In the genomic region with DNA sequence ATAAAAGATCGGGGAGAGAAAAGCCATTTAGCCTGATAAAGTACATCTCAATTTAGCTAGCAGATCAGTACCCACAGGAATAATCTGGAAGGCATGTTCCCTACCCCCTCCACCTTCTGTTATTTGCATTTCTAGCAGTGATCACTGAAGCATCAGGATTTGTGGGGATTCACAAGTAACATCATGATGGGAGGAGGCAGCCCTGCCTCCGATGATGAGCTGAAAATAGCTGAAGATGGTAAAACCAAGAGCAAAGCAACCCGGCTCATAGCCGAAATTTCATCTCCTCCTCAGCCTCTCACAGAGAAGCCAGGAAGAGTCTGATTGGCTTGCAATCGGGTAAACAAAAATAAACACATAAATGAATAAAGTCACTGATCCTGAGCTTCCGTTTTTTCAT, we compare ENCODE assay signal across 10 cellular contexts. TPM values are rescaled to one million over a fixed set of nuclear protein-coding genes. Genes with fewer than 3 reads are reported as not detected.
DNase-seq lines count a peak whose midpoint lies in the region; ATAC-seq and TF ChIP-seq lines count a peak whose summit lies in the region.
"Had no signal": no experiment of that assay in that cellular context is flagged by ENCODE, and none has a peak within 500 bp of the region (broad histone marks: within the 10 kb centered on the region; RNA-seq: fewer than 3 reads in every experiment).

No MANE protein-coding gene starts in this region.

- no peak overlapping the region for H3K9ac ChIP-seq in endocrine pancreas (ENCODE audit: control insufficient read depth, insufficient read depth, low read length)

- H3K4me2 ChIP-seq in OCI-LY7 (ENCODE audit: low read length): peak overlapping the region; percentile 100

- H4K20me1 ChIP-seq in OCI-LY7 (ENCODE audit: insufficient read depth, low read length): 0 out of 2 replicates have a peak, but pooled peaks cover 6% of the 10 kb centered on the region

- 0 out of 2 replicates have a peak, but pooled peaks cover 8% of the 10 kb centered on the region for H3K36me3 ChIP-seq in OCI-LY7 (ENCODE audit: insufficient read depth, low read length)
- no peaks in the 10 kb centered on the region for H3K36me3 ChIP-seq in endocrine pancreas (ENCODE audit: control insufficient read depth, insufficient read depth, low read length)
- H3K36me3 ChIP-seq: Peyer's patch had no signal

- H3K4me1 ChIP-seq in OCI-LY7 (ENCODE audit: insufficient read depth, low read length, poor library complexity, severe bottlenecking) (peaks cover 48% of the 10 kb centered on the region), endocrine pancreas (ENCODE audit: control insufficient read depth, insufficient read depth, low read length) (peaks cover 12% of the 10 kb centered on the region)

- CTCF ChIA-PET in activated naive CD4-positive, alpha-beta T cell treated with anti-CD3 and anti-CD28 coated beads, Interleukin-2, amount 10 ng/mL, durations not matched to agents 7 days and 5 days (lab: Charles Lee): no interaction called here
- CTCF ChIA-PET in OCI-LY7 (lab: Charles Lee; ENCODE audit: unreplicated experiment): no interaction called here

- DNase-seq in activated naive CD4-positive, alpha-beta T cell treated with anti-CD3 and anti-CD28 coated beads, Interleukin-2, amount 10 ng/mL, durations not matched to agents 7 days and 5 days: no peak
- DNase-seq in activated naive CD4-positive, alpha-beta T cell treated with Interleukin-2 at 50 U/mL for 16 hours: no peak
- DNase-seq in OCI-LY7 (ENCODE audit: low spot score) (peak; percentile 30), superior temporal gyrus (ENCODE audit: extremely low spot score) (peak; percentile 67)
- DNase-seq: Peyer's patch had no signal

- ATAC-seq in GM19035 (IDR thresholded peaks at IDR 0.05; ENCODE audit: unreplicated experiment): no peak
- no peak for ATAC-seq in HG02588 (IDR thresholded peaks at IDR 0.05; ENCODE audit: unreplicated experiment)
- ATAC-seq in GM19351 (IDR thresholded peaks at IDR 0.05; ENCODE audit: unreplicated experiment): no peak
- ATAC-seq: left colon had no signal

- H2AFZ ChIP-seq in OCI-LY7 (ENCODE audit: low read length): no peak overlapping the region

- H3K9me2 ChIP-seq in OCI-LY7 (ENCODE audit: insufficient read depth, low read length): no peaks in the 10 kb centered on the region

- intact Hi-C loops in OCI-LY7 (cut with micrococcal nuclease; ENCODE audit: unreplicated experiment): loop anchor here (5.0 kb wide), 4 partner anchors 137 to 853 kb away; a partner anchor contains a TSS

- H3K36me3 Mint-ChIP-seq in activated naive CD4-positive, alpha-beta T cell treated with anti-CD3 and anti-CD28 coated beads, Interleukin-2, amount 10 ng/mL, durations not matched to agents 7 days and 5 days: peaks cover 21% of the 10 kb centered on the region

- H3K27ac ChIP-seq in OCI-LY7 (ENCODE audit: low read depth, low read length, poor library complexity, severe bottlenecking): peak overlapping the region; percentile 30
- H3K27ac ChIP-seq: Peyer's patch had no signal

- H3K27ac Mint-ChIP-seq in activated naive CD4-positive, alpha-beta T cell treated with anti-CD3 and anti-CD28 coated beads, Interleukin-2, amount 10 ng/mL, durations not matched to agents 7 days and 5 days: peak overlapping the region; percentile 25

- H3K4me1 Mint-ChIP-seq in activated naive CD4-positive, alpha-beta T cell treated with anti-CD3 and anti-CD28 coated beads, Interleukin-2, amount 10 ng/mL, durations not matched to agents 7 days and 5 days: peaks cover 57% of the 10 kb centered on the region

- no peaks in the 10 kb centered on the region for H3K27me3 ChIP-seq in endocrine pancreas (ENCODE audit: control insufficient read depth, insufficient read depth, low read length)
- H3K27me3 ChIP-seq: Peyer's patch had no signal

- H3K4me3 ChIP-seq in OCI-LY7 (ENCODE audit: low read depth, low read length, poor library complexity, severe bottlenecking) (peak overlapping the region; percentile 79), endocrine pancreas (ENCODE audit: control insufficient read depth, insufficient read depth, low read length) (peak overlapping the region; percentile 71)

- POLR2A ChIA-PET in OCI-LY7 (lab: Charles Lee): interaction anchor here (0.7 to 1.8 kb wide), 4 partner anchors 9 to 168 kb away, joined by 3 to 5 read pairs (median 4); a partner anchor contains a TSS

- no peak for TF ChIP-seq CTCF in OCI-LY7 (conservative IDR thresholded peaks at IDR 0.05; ENCODE audit: low read length)

- H3K79me2 ChIP-seq in OCI-LY7 (ENCODE audit: insufficient read depth, low read depth, low read length): peaks cover 63% of the 10 kb centered on the region

- peak overlapping the region; percentile 74 for H3K4me3 Mint-ChIP-seq in activated naive CD4-positive, alpha-beta T cell treated with anti-CD3 and anti-CD28 coated beads, Interleukin-2, amount 10 ng/mL, durations not matched to agents 7 days and 5 days

- no peaks in the 10 kb centered on the region for H3K9me3 ChIP-seq in OCI-LY7 (ENCODE audit: low read length)
- H3K9me3 ChIP-seq in endocrine pancreas (ENCODE audit: control insufficient read depth, low read length): no peaks in the 10 kb centered on the region

- H3K27me3 Mint-ChIP-seq in activated naive CD4-positive, alpha-beta T cell treated with anti-CD3 and anti-CD28 coated beads, Interleukin-2, amount 10 ng/mL, durations not matched to agents 7 days and 5 days: peaks cover 10% of the 10 kb centered on the region

- peaks cover 4% of the 10 kb centered on the region for H3K9me3 Mint-ChIP-seq in activated naive CD4-positive, alpha-beta T cell treated with anti-CD3 and anti-CD28 coated beads, Interleukin-2, amount 10 ng/mL, durations not matched to agents 7 days and 5 days

- no TSS peak for BruUV-seq in OCI-LY7 (replicated peaks; lab: Mats Ljungman, UMichigan)

RNA-seq across cellular contexts. Expression of a gene that starts 2.4 kb away (rescaled TPM):
- 9.3 and 10.5 TPM in 2 replicates for total RNA-seq in OCI-LY7 (2014; rRNA removed; shearing (Covaris generic))
- 15.7 and 16.9 TPM in 2 replicates for total RNA-seq in OCI-LY7 (2022)

Comparison
In these comparisons a context has a peak if more than half of its experiments do, and no peak if none do; other contexts are left out.
1. DNase-seq: peak in OCI-LY7 (single experiment) and superior temporal gyrus (single experiment); none in activated naive CD4-positive, alpha-beta T cell treated with anti-CD3 and anti-CD28 coated beads, Interleukin-2, amount 10 ng/mL, durations not matched to agents 7 days and 5 days (single experiment) and activated naive CD4-positive, alpha-beta T cell treated with Interleukin-2 at 50 U/mL for 16 hours (single experiment).